ENCODE assay signal across 10 cellular contexts in genomic region chr14:102479777-102480176, GRCh38. TPM values are rescaled to one million over a fixed set of nuclear protein-coding genes. Genes with fewer than 3 reads are reported as not detected.
DNase-seq lines count a peak whose midpoint lies in the region; ATAC-seq and TF ChIP-seq lines count a peak whose summit lies in the region.
"Had no signal": no experiment of that assay in that cellular context is flagged by ENCODE, and none has a peak within 500 bp of the region (broad histone marks: within the 10 kb centered on the region; RNA-seq: fewer than 3 reads in every experiment).

No MANE protein-coding gene starts in this region.

- intact Hi-C loops in dorsolateral prefrontal cortex (cut with DNase I) = no loop called here
- intact Hi-C loops in vagina (cut with DNase I) = no loop called here

- H3K4me3 ChIP-seq in dorsolateral prefrontal cortex (peak overlapping the region in 2 of 59 donors; percentile 7 to 31), vagina (no peak overlapping the region)

- no peak for TF ChIP-seq POLR2A in vagina (IDR thresholded peaks at IDR 0.05)

- ATAC-seq in GM19023 (IDR thresholded peaks at IDR 0.05; ENCODE audit: unreplicated experiment) = no peak
- ATAC-seq in HG03342 (IDR thresholded peaks at IDR 0.05; ENCODE audit: unreplicated experiment) = no peak

- TF ChIP-seq CTCF in dorsolateral prefrontal cortex (IDR thresholded peaks at IDR 0.05 in 54 of 56, conservative IDR thresholded peaks at IDR 0.05 in 2 of 56; ENCODE audit: low read depth in 1 of 56, partially characterized antibody in 56 of 56) = no peak
- no peak for TF ChIP-seq CTCF in vagina (IDR thresholded peaks at IDR 0.05)

- DNase-seq in COLO668 (lab: John Stamatoyannopoulos, UW; ENCODE audit: unreplicated experiment) (peak; percentile 10), NCI-H446 (lab: John Stamatoyannopoulos, UW) (peak; percentile 5 to 68), dorsolateral prefrontal cortex (peak in 5 of 10 donors; percentile 40 to 89 (median 61)), occipital lobe (lab: John Stamatoyannopoulos, UW) (peak; percentile 39), vagina (ENCODE audit: extremely low spot score in 2 of 2) (no peak), D341Med (ENCODE audit: low spot score) (no peak)
- DNase-seq: activated gamma-delta T cell treated with Interleukin-2 at 50 U/mL for 16 hours; stimulated activated naive CD4-positive, alpha-beta T cell treated with Interleukin-2 at 50 U/mL for 16 hours had no signal

- no peaks in the 10 kb centered on the region for H3K27me3 ChIP-seq in dorsolateral prefrontal cortex
- no peaks in the 10 kb centered on the region for H3K27me3 ChIP-seq in vagina

- no peaks in the 10 kb centered on the region for H3K4me1 ChIP-seq in vagina

- H3K27ac ChIP-seq in dorsolateral prefrontal cortex = peak overlapping the region in 56 of 59 donors; percentile 3 to 79 (median 66)
- H3K27ac ChIP-seq in vagina = no peak overlapping the region

- no peaks in the 10 kb centered on the region for H3K36me3 ChIP-seq in vagina

- no peaks in the 10 kb centered on the region for H3K9me3 ChIP-seq in vagina

RNA-seq across cellular contexts. Expression of gene ANKRD9, which starts 29.8 kb away (rescaled TPM):
- 100 to 1,000 TPM in 1 of 120 experiments, 10 to 100 TPM in 119; 20.1 to 115 (median 36.3) TPM for total RNA-seq in dorsolateral prefrontal cortex
- 5.9 TPM for total RNA-seq in occipital lobe
- total RNA-seq in vagina = 34.6 TPM

Comparison
In these comparisons a context has a peak if more than half of its experiments do, and no peak if none do; other contexts are left out.
1. DNase-seq: peak in COLO668 (single experiment), NCI-H446 (2 of 2) and occipital lobe (single experiment); none in vagina (0 of 2) and D341Med (single experiment).